In the genomic region with DNA sequence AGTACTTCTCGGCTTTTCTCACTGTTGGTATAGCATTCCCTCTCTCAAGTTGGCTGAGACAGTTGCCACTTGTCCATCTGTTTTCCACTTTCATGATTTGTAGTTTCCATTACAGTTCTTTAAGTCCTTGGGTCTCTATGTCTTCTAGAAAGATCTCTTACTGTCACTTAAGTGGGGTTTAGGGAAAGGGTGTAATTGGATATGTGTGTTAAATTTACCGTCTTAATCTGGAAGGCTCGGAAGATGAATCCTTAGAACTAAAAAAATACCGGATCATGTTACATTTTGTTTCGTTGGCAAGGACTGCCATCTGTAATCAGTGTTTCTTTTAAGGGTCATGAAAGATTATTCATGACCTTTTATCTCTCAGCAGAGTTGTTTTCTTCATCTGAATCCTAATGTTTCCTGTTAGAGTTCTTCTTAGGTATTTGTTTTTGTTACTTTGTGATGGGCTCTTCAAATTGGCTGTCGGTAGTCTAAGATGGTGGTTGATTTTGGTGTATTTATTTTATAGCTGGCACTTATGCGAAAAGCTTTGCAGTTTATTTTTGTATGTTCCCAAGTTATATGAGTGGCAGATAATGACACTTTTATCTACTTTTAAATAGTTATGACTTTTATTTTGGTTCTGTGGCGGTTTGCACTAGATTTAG, we compare ENCODE assay signal across 21 cellular contexts. TPM values are rescaled to one million over a fixed set of nuclear protein-coding genes. Genes with fewer than 3 reads are reported as not detected.
DNase-seq lines count a peak whose midpoint lies in the region; ATAC-seq, FAIRE-seq and TF ChIP-seq lines count a peak whose summit lies in the region.
"Had no signal": no experiment of that assay in that cellular context is flagged by ENCODE, and none has a peak within 500 bp of the region (broad histone marks: within the 10 kb centered on the region; RNA-seq: fewer than 3 reads in every experiment).

No MANE protein-coding gene starts in this region.

- peak overlapping the region; percentile 87 for H3K27ac Mint-ChIP-seq in progenitor cell of endocrine pancreas
- H3K27ac Mint-ChIP-seq: activated naive CD4-positive, alpha-beta T cell treated with anti-CD3 and anti-CD28 coated beads for 36 hours; stimulated activated naive B cell treated with anti-CD40 and anti-IgM and Interleukin-4, amounts not matched to agents 10 μg/mL and 1 μg/mL and 100 μg/mL, for 72 hours had no signal

- H3K4me3 Mint-ChIP-seq in progenitor cell of endocrine pancreas (ENCODE audit: low read depth), result no peak overlapping the region
- H3K4me3 Mint-ChIP-seq: activated naive CD4-positive, alpha-beta T cell treated with anti-CD3 and anti-CD28 coated beads for 36 hours; stimulated activated naive B cell treated with anti-CD40 and anti-IgM and Interleukin-4, amounts not matched to agents 10 μg/mL and 1 μg/mL and 100 μg/mL, for 72 hours had no signal

- no peak for DNase-seq in H54 (ENCODE audit: insufficient read length, low spot score)
- peak; percentile 41 for DNase-seq in NCI-H2227 (lab: John Stamatoyannopoulos, UW; ENCODE audit: unreplicated experiment)
- peak; percentile 20 for DNase-seq in fibroblast of mammary gland (ENCODE audit: low read depth)
- DNase-seq in progenitor cell of endocrine pancreas (ENCODE audit: low spot score, unreplicated experiment), result no peak
- DNase-seq in Ammon's horn (ENCODE audit: low spot score), result no peak
- DNase-seq in NCI-H2107 (lab: John Stamatoyannopoulos, UW), result no peak
- no peak for DNase-seq in NCI-H446 treated with DMSO at 0.1 percent for 48 hours (lab: John Stamatoyannopoulos, UW)
- DNase-seq: activated CD4-positive, CD25-positive, alpha-beta regulatory T cell; activated CD8-positive, alpha-beta memory T cell treated with anti-CD3 and anti-CD28 coated beads, Interleukin-2, amount 50 U/mL, for 4 hours; activated naive CD4-positive, alpha-beta T cell treated with anti-CD3 and anti-CD28 coated beads for 36 hours; BE2C; NCI-H2081; OCI-M1; stimulated activated naive B cell treated with anti-CD40 and anti-IgM and Interleukin-4, amounts not matched to agents 10 μg/mL and 1 μg/mL and 100 μg/mL, for 72 hours; SW 1271 had no signal

- peak; percentile 43 for FAIRE-seq in H54 (lab: Jason Lieb, UNC)
- FAIRE-seq: D721Med, GM18507 had no signal

- H3K4me1 Mint-ChIP-seq in progenitor cell of endocrine pancreas (ENCODE audit: low read depth), result peaks cover 38% of the 10 kb centered on the region

- peaks cover 12% of the 10 kb centered on the region for H3K9me3 Mint-ChIP-seq in progenitor cell of endocrine pancreas (ENCODE audit: low read depth)
- H3K9me3 Mint-ChIP-seq: activated naive CD4-positive, alpha-beta T cell treated with anti-CD3 and anti-CD28 coated beads for 36 hours had no signal

- no peak for TF ChIP-seq CTCF in fibroblast of mammary gland (conservative IDR thresholded peaks at IDR 0.05; ENCODE audit: control insufficient read depth, insufficient read depth, low read depth, low read length)
- TF ChIP-seq CTCF in progenitor cell of endocrine pancreas (IDR thresholded peaks at IDR 0.05; ENCODE audit: unreplicated experiment), result no peak

- H3K36me3 Mint-ChIP-seq in progenitor cell of endocrine pancreas (ENCODE audit: insufficient read depth), result peaks cover 19% of the 10 kb centered on the region
- H3K36me3 Mint-ChIP-seq: stimulated activated naive B cell treated with anti-CD40 and anti-IgM and Interleukin-4, amounts not matched to agents 10 μg/mL and 1 μg/mL and 100 μg/mL, for 72 hours had no signal

- H3K27me3 Mint-ChIP-seq in progenitor cell of endocrine pancreas, result no peaks in the 10 kb centered on the region

- no peak for TF ChIP-seq POLR2A in H54 (IDR thresholded peaks at IDR 0.05; ENCODE audit: low read depth, low read length)

- no peak overlapping the region for H3K4me3 ChIP-seq in fibroblast of mammary gland (ENCODE audit: control insufficient read depth, low read depth, low read length)
- H3K4me3 ChIP-seq: breast epithelium, lung, skin epidermis had no signal

- ATAC-seq in HG03108 (IDR thresholded peaks at IDR 0.05; ENCODE audit: unreplicated experiment), result no peak
- ATAC-seq: stimulated activated naive B cell treated with anti-CD40 and anti-IgM and Interleukin-4, amounts not matched to agents 10 μg/mL and 1 μg/mL and 100 μg/mL, for 72 hours had no signal

RNA-seq across cellular contexts. Expression of a gene that starts 21.7 kb away (rescaled TPM):
- total RNA-seq in progenitor cell of endocrine pancreas, result 98.9 and 104 TPM in 2 replicates

Comparison
In these comparisons a context has a peak if more than half of its experiments do, and no peak if none do; other contexts are left out.
1. DNase-seq: peak in NCI-H2227 (single experiment) and fibroblast of mammary gland (single experiment); none in H54 (single experiment), progenitor cell of endocrine pancreas (single experiment), Ammon's horn (single experiment), NCI-H2107 (single experiment) and NCI-H446 treated with DMSO at 0.1 percent for 48 hours (single experiment).